In the genomic region with DNA sequence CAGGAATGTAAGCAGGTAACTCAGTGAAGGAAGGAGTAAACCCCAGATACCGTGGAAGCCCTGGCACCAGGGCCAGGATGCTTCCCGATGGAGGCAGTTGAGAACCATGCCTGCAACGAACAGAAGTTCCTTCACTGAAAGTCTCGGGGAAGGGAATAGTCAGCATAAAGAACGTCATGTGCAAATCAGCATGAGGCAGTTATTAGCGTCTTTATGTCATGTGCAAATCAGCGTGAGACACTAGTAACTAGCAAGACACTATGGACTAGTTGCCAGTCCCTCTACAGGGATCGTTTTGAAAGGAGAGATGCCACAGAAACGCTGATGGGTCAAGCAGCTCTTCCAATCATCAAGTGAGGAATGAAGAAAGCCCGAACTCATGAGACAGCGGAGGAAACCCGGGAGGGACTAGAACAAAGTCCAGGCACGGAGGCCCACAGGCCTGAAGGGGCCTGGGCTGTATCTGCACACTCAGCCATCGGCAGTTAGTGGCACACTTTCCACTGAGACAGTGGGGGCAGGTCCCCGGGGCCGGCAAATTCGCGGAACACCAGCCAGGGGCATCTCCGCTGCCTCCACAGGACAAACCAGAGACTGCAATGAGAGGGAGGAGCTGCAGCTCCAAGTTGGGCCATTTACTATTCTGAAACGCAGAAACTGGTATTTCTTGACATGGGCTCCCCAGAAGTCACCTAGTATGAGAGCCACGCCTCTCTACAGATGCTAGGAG, we compare ENCODE assay signal across 1 cellular context.
TF ChIP-seq lines count a peak whose summit lies in the region.

No MANE protein-coding gene starts in this region.

TF ChIP-seq in IMR-90, 13 proteins besides CTCF, POLR2A, EP300 and RAD21:
- TF ChIP-seq NFE2L2 (IDR thresholded peaks at IDR 0.05; ENCODE audit: low read depth, low read length) (no peak), RFX5 (IDR thresholded peaks at IDR 0.05; ENCODE audit: low read depth, low read length) (no peak), MAZ (IDR thresholded peaks at IDR 0.05; ENCODE audit: borderline replicate concordance, low read depth, low read length) (no peak), BHLHE40 (IDR thresholded peaks at IDR 0.05; ENCODE audit: low read depth, low read length) (no peak), CHD1 (IDR thresholded peaks at IDR 0.05; ENCODE audit: low read depth, low read length) (no peak), SMC3 (IDR thresholded peaks at IDR 0.05; ENCODE audit: low read depth, low read length) (no peak), MXI1 (IDR thresholded peaks at IDR 0.05; ENCODE audit: borderline replicate concordance, low read depth, low read length) (no peak), RCOR1 (IDR thresholded peaks at IDR 0.05; ENCODE audit: insufficient replicate concordance, low read length) (no peak), CEBPB (IDR thresholded peaks at IDR 0.05; ENCODE audit: low read depth, low read length) (no peak)
- TF ChIP-seq, protein P1, sequence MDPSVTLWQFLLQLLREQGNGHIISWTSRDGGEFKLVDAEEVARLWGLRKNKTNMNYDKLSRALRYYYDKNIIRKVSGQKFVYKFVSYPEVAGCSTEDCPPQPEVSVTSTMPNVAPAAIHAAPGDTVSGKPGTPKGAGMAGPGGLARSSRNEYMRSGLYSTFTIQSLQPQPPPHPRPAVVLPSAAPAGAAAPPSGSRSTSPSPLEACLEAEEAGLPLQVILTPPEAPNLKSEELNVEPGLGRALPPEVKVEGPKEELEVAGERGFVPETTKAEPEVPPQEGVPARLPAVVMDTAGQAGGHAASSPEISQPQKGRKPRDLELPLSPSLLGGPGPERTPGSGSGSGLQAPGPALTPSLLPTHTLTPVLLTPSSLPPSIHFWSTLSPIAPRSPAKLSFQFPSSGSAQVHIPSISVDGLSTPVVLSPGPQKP (IDR thresholded peaks at IDR 0.05; ENCODE audit: borderline replicate concordance, low read depth, low read length): no peak
- TF ChIP-seq, protein P2, sequence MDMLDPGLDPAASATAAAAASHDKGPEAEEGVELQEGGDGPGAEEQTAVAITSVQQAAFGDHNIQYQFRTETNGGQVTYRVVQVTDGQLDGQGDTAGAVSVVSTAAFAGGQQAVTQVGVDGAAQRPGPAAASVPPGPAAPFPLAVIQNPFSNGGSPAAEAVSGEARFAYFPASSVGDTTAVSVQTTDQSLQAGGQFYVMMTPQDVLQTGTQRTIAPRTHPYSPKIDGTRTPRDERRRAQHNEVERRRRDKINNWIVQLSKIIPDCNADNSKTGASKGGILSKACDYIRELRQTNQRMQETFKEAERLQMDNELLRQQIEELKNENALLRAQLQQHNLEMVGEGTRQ (IDR thresholded peaks at IDR 0.05; ENCODE audit: low read depth, low read length): no peak
